In genomic region chr1:181783208-181783607, GRCh38 we compare ENCODE assay signal across 16 cellular contexts.
DNase-seq lines count a peak whose midpoint lies in the region; ATAC-seq and TF ChIP-seq lines count a peak whose summit lies in the region.
"Had no signal": no experiment of that assay in that cellular context is flagged by ENCODE, and none has a peak within 500 bp of the region (broad histone marks: within the 10 kb centered on the region; RNA-seq: fewer than 3 reads in every experiment).

No MANE protein-coding gene starts in this region.

- no peaks in the 10 kb centered on the region for H3K36me3 ChIP-seq in GM23338 (ENCODE audit: insufficient read depth)
- no peaks in the 10 kb centered on the region for H3K36me3 ChIP-seq in HAP-1 (replicated peaks)

- H3K36me3 Mint-ChIP-seq in GM23338 (ENCODE audit: low read depth) (no peaks in the 10 kb centered on the region), WTC11 (no peaks in the 10 kb centered on the region), neural crest cell (ENCODE audit: low read depth) (no peaks in the 10 kb centered on the region), progenitor cell of endocrine pancreas (ENCODE audit: insufficient read depth) (no peaks in the 10 kb centered on the region)

- H3K9me3 Mint-ChIP-seq in GM23338 (peaks cover 2% of the 10 kb centered on the region; the same call in 2 of the 3 replicates), WTC11 (peaks cover 15% of the 10 kb centered on the region), neural crest cell (no peaks in the 10 kb centered on the region), progenitor cell of endocrine pancreas (ENCODE audit: low read depth) (no peaks in the 10 kb centered on the region)
- H3K9me3 Mint-ChIP-seq: CD4-positive, alpha-beta T cell had no signal

- ATAC-seq in GM23338: peak; percentile 65
- peak; percentile 59 for ATAC-seq in WTC11
- no peak for ATAC-seq in HG03097 (IDR thresholded peaks at IDR 0.05; ENCODE audit: low FRiP score, unreplicated experiment)
- ATAC-seq: A549 had no signal

- no peak overlapping the region for H2AFZ ChIP-seq in GM23338

- POLR2A ChIA-PET in WTC11 (lab: Charles Lee): no interaction called here

- no peaks in the 10 kb centered on the region for H3F3A ChIP-seq in GM23338 (replicated peaks; ENCODE audit: low read depth)

- H3K4me1 Mint-ChIP-seq in GM23338: peaks cover 14% of the 10 kb centered on the region
- peaks cover 20% of the 10 kb centered on the region for H3K4me1 Mint-ChIP-seq in WTC11
- peaks cover 12% of the 10 kb centered on the region for H3K4me1 Mint-ChIP-seq in neural crest cell
- peaks cover 15% of the 10 kb centered on the region for H3K4me1 Mint-ChIP-seq in progenitor cell of endocrine pancreas (ENCODE audit: low read depth)

- in situ Hi-C loops in HAP-1 (cut with MboI; ENCODE audit: low sequenced_read_pairs): no loop called here

- no peaks in the 10 kb centered on the region for H3K9me3 ChIP-seq in HAP-1
- H3K9me3 ChIP-seq: A549, Caco-2 had no signal

- H3K27ac Mint-ChIP-seq in GM23338 (peak overlapping the region; percentile 32; the same call in 1 of the 2 replicates), WTC11 (peak overlapping the region; percentile 57; the same call in 1 of the 2 replicates), neural crest cell (ENCODE audit: unreplicated experiment) (peak overlapping the region; percentile 15), progenitor cell of endocrine pancreas (no peak overlapping the region)
- H3K27ac Mint-ChIP-seq: CD4-positive, alpha-beta T cell had no signal

- no peaks in the 10 kb centered on the region for H4K20me1 ChIP-seq in GM23338 (replicated peaks; ENCODE audit: insufficient read depth)

- H3K27me3 ChIP-seq in GM23338 (ENCODE audit: insufficient read depth): no peaks in the 10 kb centered on the region
- H3K27me3 ChIP-seq in HAP-1 (ENCODE audit: low read depth): no peaks in the 10 kb centered on the region

- H3K27me3 Mint-ChIP-seq in GM23338 (ENCODE audit: insufficient read depth, low read depth, poor library complexity) (peaks cover 3% of the 10 kb centered on the region), WTC11 (ENCODE audit: low read depth) (no peaks in the 10 kb centered on the region; the same call in 1 of the 2 replicates), neural crest cell (ENCODE audit: low read depth) (no peaks in the 10 kb centered on the region), progenitor cell of endocrine pancreas (peaks cover 7% of the 10 kb centered on the region)

- no peak overlapping the region for H3K4me3 Mint-ChIP-seq in GM23338
- no peak overlapping the region for H3K4me3 Mint-ChIP-seq in WTC11
- H3K4me3 Mint-ChIP-seq in neural crest cell: no peak overlapping the region
- no peak overlapping the region for H3K4me3 Mint-ChIP-seq in progenitor cell of endocrine pancreas (ENCODE audit: low read depth)
- H3K4me3 Mint-ChIP-seq: CD4-positive, alpha-beta T cell had no signal

- no peak overlapping the region for H3K27ac ChIP-seq in GM23338 (ENCODE audit: low read depth)
- H3K27ac ChIP-seq: 22Rv1, A549, C4-2B had no signal

- DNase-seq in GM23338 (ENCODE audit: low spot score) (peak; percentile 66), WTC11 (ENCODE audit: low spot score) (no peak), iPS DF 4.7 (ENCODE audit: extremely low read depth, low spot score) (peak; percentile 7), neural crest cell (ENCODE audit: low read depth, low spot score) (no peak), progenitor cell of endocrine pancreas (ENCODE audit: low spot score, unreplicated experiment) (no peak), DMS153 (lab: John Stamatoyannopoulos, UW) (no peak), HAP-1 (ENCODE audit: low spot score in 2 of 2) (no peak)
- DNase-seq: AML-193; Caco-2; CD4-positive, alpha-beta T cell; DMS79; GDM1 had no signal

- no peak overlapping the region for H3K4me2 ChIP-seq in GM23338
- H3K4me2 ChIP-seq: A549 had no signal

- peaks cover 29% of the 10 kb centered on the region for H3K9me2 ChIP-seq in GM23338 (ENCODE audit: insufficient read depth)

- H3K4me1 ChIP-seq in GM23338 (ENCODE audit: insufficient read depth): 0 out of 2 replicates have a peak, but pooled peaks cover 9% of the 10 kb centered on the region
- H3K4me1 ChIP-seq in HAP-1: no peaks in the 10 kb centered on the region
- H3K4me1 ChIP-seq: A549, Caco-2 had no signal

- no peaks in the 10 kb centered on the region for H3K79me2 ChIP-seq in GM23338 (replicated peaks; ENCODE audit: insufficient read depth)

- CTCF ChIA-PET in WTC11 (lab: Charles Lee): interaction anchor here (1.0 to 1.2 kb wide), 2 partner anchors 136 to 154 kb away, joined by 4 to 5 read pairs; no protein-coding TSS in a partner anchor

- H3K4me3 ChIP-seq in GM23338 (no peak overlapping the region), HAP-1 (no peak overlapping the region)
- H3K4me3 ChIP-seq: A549 had no signal

- TF ChIP-seq CTCF in GM23338 (conservative IDR thresholded peaks at IDR 0.05; ENCODE audit: low read depth in 2 of 2) (no peak), WTC11 (IDR thresholded peaks at IDR 0.05) (no peak), neural crest cell (conservative IDR thresholded peaks at IDR 0.05) (no peak), progenitor cell of endocrine pancreas (IDR thresholded peaks at IDR 0.05; ENCODE audit: unreplicated experiment) (no peak)

TF ChIP-seq in GM23338, 12 proteins besides CTCF, POLR2A, EP300 and RAD21:
- no peak for TF ChIP-seq EZH2phosphoT487 (IDR thresholded peaks at IDR 0.05; ENCODE audit: unreplicated experiment)
- no peak for TF ChIP-seq ZNF331 (CRISPR knock-in tag; IDR thresholded peaks at IDR 0.05; ENCODE audit: low read depth)
- no peak for TF ChIP-seq REST (IDR thresholded peaks at IDR 0.05; ENCODE audit: unreplicated experiment)
TF ChIP-seq in GM23338: peak in this region for 0.

TF ChIP-seq in WTC11, 78 proteins besides CTCF, POLR2A, EP300 and RAD21 (continues in another document):
- no peak for TF ChIP-seq E2F1 (CRISPR knock-in tag; IDR thresholded peaks at IDR 0.05)
- no peak for TF ChIP-seq USF1 (CRISPR knock-in tag; IDR thresholded peaks at IDR 0.05)
- no peak for TF ChIP-seq ZNF532 (CRISPR knock-in tag; IDR thresholded peaks at IDR 0.05; ENCODE audit: borderline replicate concordance)
- no peak for TF ChIP-seq ZBTB21 (CRISPR knock-in tag; IDR thresholded peaks at IDR 0.05; ENCODE audit: borderline replicate concordance)
- no peak for TF ChIP-seq ATF2 (CRISPR knock-in tag; IDR thresholded peaks at IDR 0.05; ENCODE audit: borderline replicate concordance, low read depth)
- TF ChIP-seq PRRX2 (CRISPR knock-in tag; IDR thresholded peaks at IDR 0.05): no peak
- TF ChIP-seq GRHL2 (CRISPR knock-in tag; IDR thresholded peaks at IDR 0.05; ENCODE audit: insufficient replicate concordance, severe bottlenecking): no peak

Comparison
In these comparisons a context has a peak if more than half of its experiments do, and no peak if none do; other contexts are left out.
1. DNase-seq: peak in GM23338 (single experiment) and iPS DF 4.7 (single experiment); none in WTC11 (single experiment), neural crest cell (single experiment), progenitor cell of endocrine pancreas (single experiment), DMS153 (single experiment) and HAP-1 (0 of 2).